ENCODE assay signal across 1 cellular context in the genomic region with DNA sequence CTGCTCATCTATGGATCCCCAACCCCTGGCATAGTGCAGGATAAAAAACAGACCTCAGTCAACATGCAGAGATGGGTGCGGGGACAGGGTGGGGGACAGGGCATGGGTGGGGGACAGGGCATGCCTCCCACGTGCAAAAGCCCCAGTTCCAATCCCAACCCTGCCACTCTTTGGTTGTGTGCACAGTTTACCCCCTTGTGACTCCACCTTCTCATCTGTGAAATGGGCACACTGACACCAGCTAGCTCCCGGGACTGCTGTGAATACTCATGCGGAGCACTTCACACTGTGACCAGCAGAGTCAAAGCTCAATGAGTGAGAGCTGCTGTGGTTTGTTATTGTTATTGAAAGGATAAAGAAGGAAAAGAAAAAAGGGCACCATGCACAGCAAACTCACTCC.
TF ChIP-seq lines count a peak whose summit lies in the region.

No MANE protein-coding gene starts in this region.

TF ChIP-seq in H1, 55 proteins besides CTCF, POLR2A, EP300 and RAD21:
- TF ChIP-seq SIRT6 (IDR thresholded peaks at IDR 0.05; ENCODE audit: low read length) (no peak), RXRA (IDR thresholded peaks at IDR 0.05; ENCODE audit: insufficient read depth, low read depth, low read length) (no peak), RFX5 (IDR thresholded peaks at IDR 0.05; ENCODE audit: borderline replicate concordance, low read depth, low read length) (no peak), TBP (IDR thresholded peaks at IDR 0.05; ENCODE audit: low read depth, low read length) (no peak), CTBP2 (IDR thresholded peaks at IDR 0.05; ENCODE audit: borderline replicate concordance, insufficient read depth, insufficient read length, low read length) (no peak), CBX5 (IDR thresholded peaks at IDR 0.05; ENCODE audit: low read depth, low read length) (no peak), HDAC2 (IDR thresholded peaks at IDR 0.05; ENCODE audit: borderline replicate concordance in 1 of 2, low read depth in 2 of 2, low read length in 2 of 2) (0 out of 4 replicates have a peak, but pooled peaks of 1 of the 2 experiments have one; percentile 40), TCF12 (IDR thresholded peaks at IDR 0.05; ENCODE audit: low read depth, low read length) (no peak), POLR2AphosphoS5 (IDR thresholded peaks at IDR 0.05; ENCODE audit: low read depth, low read length) (no peak), CREB1 (IDR thresholded peaks at IDR 0.05) (no peak), MAFK (IDR thresholded peaks at IDR 0.05; ENCODE audit: low read depth, low read length) (no peak), KDM1A (IDR thresholded peaks at IDR 0.05; ENCODE audit: borderline replicate concordance, low read length) (peak; percentile 88; the same call in 1 of the 2 replicates)
TF ChIP-seq in H1: peak in this region for 2.
